In genomic region chr1:41045740-41046139, GRCh38 we compare ENCODE assay signal across 9 cellular contexts. TPM values are rescaled to one million over a fixed set of nuclear protein-coding genes. Genes with fewer than 3 reads are reported as not detected.
A peak's percentile ranks its signal among the peaks of the same experiment; 100 is the strongest.
DNase-seq lines count a peak whose midpoint lies in the region; ATAC-seq and TF ChIP-seq lines count a peak whose summit lies in the region.
"Had no signal": no experiment of that assay in that cellular context is flagged by ENCODE, and none has a peak within 500 bp of the region (broad histone marks: within the 10 kb centered on the region; RNA-seq: fewer than 3 reads in every experiment).

No MANE protein-coding gene starts in this region.

- H3K79me2 ChIP-seq in mammary epithelial cell (ENCODE audit: insufficient read depth, low read length) = no peaks in the 10 kb centered on the region

- H3K27ac ChIP-seq in mammary epithelial cell (ENCODE audit: insufficient read depth, low read depth, low read length) = peak overlapping the region; percentile 64
- H3K27ac ChIP-seq in right atrium auricular region = peak overlapping the region; percentile 73 to 82
- peak overlapping the region; percentile 85 to 93 (median 90) for H3K27ac ChIP-seq in gastrocnemius medialis

- H3K36me3 ChIP-seq in mammary epithelial cell (ENCODE audit: insufficient read depth, low read length) (no peaks in the 10 kb centered on the region), right atrium auricular region (peaks cover 26% of the 10 kb centered on the region), gastrocnemius medialis (peaks cover 0 to 6% of the 10 kb centered on the region in 2 donors)

- in situ Hi-C loops in mammary epithelial cell (cut with MboI; ENCODE audit: low sequenced_read_pairs in 2 of 2) = no loop called here
- in situ Hi-C loops in gastrocnemius medialis (cut with MboI; ENCODE audit: low sequenced_read_pairs in 4 of 4) = loop anchor here in 1 of 4 donors (25.0 kb wide), 1 partner anchor 192 kb away; the partner anchor contains the start of gene SCMH1

- peak overlapping the region; percentile 30 for H3K9ac ChIP-seq in mammary epithelial cell (ENCODE audit: insufficient read depth, low read length)

- BruUV-seq in mammary epithelial cell (replicated peaks; lab: Mats Ljungman, UMichigan) = no TSS peak

- no peak for TF ChIP-seq POLR2A in gastrocnemius medialis (IDR thresholded peaks at IDR 0.05)

- peak overlapping the region; percentile 71 for H3K4me2 ChIP-seq in mammary epithelial cell (ENCODE audit: insufficient read depth, low read depth, low read length)

- H4K20me1 ChIP-seq in mammary epithelial cell (ENCODE audit: insufficient read depth, low read length) = no peaks in the 10 kb centered on the region

- H3K27me3 ChIP-seq in mammary epithelial cell (ENCODE audit: insufficient read depth, low read length) = no peaks in the 10 kb centered on the region
- H3K27me3 ChIP-seq in right atrium auricular region = no peaks in the 10 kb centered on the region
- no peaks in the 10 kb centered on the region for H3K27me3 ChIP-seq in gastrocnemius medialis

- intact Hi-C loops in mammary epithelial cell (cut with micrococcal nuclease) = loop anchor here (1.0 to 2.0 kb wide), 2 partner anchors 78 to 195 kb away; no protein-coding TSS in a partner anchor
- intact Hi-C loops in gastrocnemius medialis (cut with DNase I; ENCODE audit: low total_unique reads) = loop anchor here (1.0 to 5.0 kb wide), 3 partner anchors 57 to 68 kb away; partner anchors contain the start of gene CTPS1

- peak; percentile 57 for DNase-seq in EH (ENCODE audit: low read depth)
- peak; percentile 91 for DNase-seq in mammary epithelial cell
- peak; percentile 84 for DNase-seq in right atrium auricular region (ENCODE audit: low spot score)
- peak; percentile 71 to 88 for DNase-seq in gastrocnemius medialis
- DNase-seq in NCI-H187 (lab: John Stamatoyannopoulos, UW) = no peak
- DNase-seq in EL = no peak
- DNase-seq in NCI-H187 treated with DMSO at 0.1 percent for 48 hours (lab: John Stamatoyannopoulos, UW) = no peak
- no peak for DNase-seq in COLO668 (lab: John Stamatoyannopoulos, UW; ENCODE audit: unreplicated experiment)
- DNase-seq: activated CD4-positive, CD25-positive, alpha-beta regulatory T cell treated with anti-CD3 and anti-CD28 coated beads, Interleukin-2, amount 50 U/mL, for 72 hours had no signal

- H3K4me1 ChIP-seq in mammary epithelial cell (ENCODE audit: insufficient read depth, low read length) (peaks cover 32% of the 10 kb centered on the region), right atrium auricular region (peaks cover 0 to 26% of the 10 kb centered on the region in 2 donors), gastrocnemius medialis (peaks cover 32 to 36% of the 10 kb centered on the region in 2 donors)

- peak overlapping the region; percentile 72 for H2AFZ ChIP-seq in mammary epithelial cell (ENCODE audit: low read depth, low read length)

- TF ChIP-seq CTCF in mammary epithelial cell (conservative IDR thresholded peaks at IDR 0.05 in 1 of 2, IDR thresholded peaks at IDR 0.05 in 1 of 2; ENCODE audit: extremely low read depth in 1 of 2, insufficient read depth in 1 of 2, low read depth in 1 of 2, low read length in 2 of 2) (no peak), right atrium auricular region (IDR thresholded peaks at IDR 0.05) (no peak), gastrocnemius medialis (IDR thresholded peaks at IDR 0.05 in 4 of 5, conservative IDR thresholded peaks at IDR 0.05 in 1 of 5) (no peak)

- CTCF ChIA-PET in mammary epithelial cell (lab: Charles Lee; ENCODE audit: low non-redundant PET) = no interaction called here

- 0% methylated on average over 5 of the region's 5 CpGs for WGBS in mammary epithelial cell (ENCODE audit: low coverage, missing lambda C conversion rate)

- dilution Hi-C loops in mammary epithelial cell (cut with HindIII; ENCODE audit: low sequenced_read_pairs) = no loop called here

- ATAC-seq in gastrocnemius medialis = peak; percentile 98 to 99

- peak overlapping the region; percentile 12 to 29 (median 15) for H3K4me3 ChIP-seq in mammary epithelial cell (replicated peaks in 1 of 3; ENCODE audit: insufficient read depth in 1 of 3, low read depth in 2 of 3, low read length in 3 of 3)
- no peak overlapping the region for H3K4me3 ChIP-seq in right atrium auricular region
- peak overlapping the region in 3 of 4 donors; percentile 4 to 22 (median 10) for H3K4me3 ChIP-seq in gastrocnemius medialis

- no peaks in the 10 kb centered on the region for H3K9me3 ChIP-seq in mammary epithelial cell (replicated peaks; ENCODE audit: insufficient read depth, low read length)
- H3K9me3 ChIP-seq in right atrium auricular region = no peaks in the 10 kb centered on the region
- no peaks in the 10 kb centered on the region for H3K9me3 ChIP-seq in gastrocnemius medialis

RNA-seq across cellular contexts. Expression of gene SLFNL1, which starts 24.2 kb away (rescaled TPM):
- total RNA-seq in mammary epithelial cell = under 1 TPM; 0.12 to 0.17 TPM
- 0.02 TPM for polyA plus RNA-seq in mammary epithelial cell
- polyA minus RNA-seq in mammary epithelial cell = not detected
- total RNA-seq in right atrium auricular region = under 1 TPM in 1 of 2 donors, not detected in 1; 0.59 TPM
- 1 to 10 TPM in 2 of 4 donors, under 1 TPM in 2; 0.29 to 2.0 (median 0.69) TPM for total RNA-seq in gastrocnemius medialis

Comparison
In these comparisons a context has a peak if more than half of its experiments do, and no peak if none do; other contexts are left out.
1. DNase-seq: peak in EH (single experiment), mammary epithelial cell (single experiment), right atrium auricular region (single experiment) and gastrocnemius medialis (2 of 2); none in NCI-H187 (0 of 2), EL (single experiment), NCI-H187 treated with DMSO at 0.1 percent for 48 hours (single experiment) and COLO668 (single experiment).
2. H3K4me3 ChIP-seq: peak in mammary epithelial cell (3 of 3) and gastrocnemius medialis (3 of 4); none in right atrium auricular region (0 of 2).
3. Peak in every context shown above with its lines, with median percentiles within 50 percentile points of each other: H3K27ac ChIP-seq.